In the genomic region with DNA sequence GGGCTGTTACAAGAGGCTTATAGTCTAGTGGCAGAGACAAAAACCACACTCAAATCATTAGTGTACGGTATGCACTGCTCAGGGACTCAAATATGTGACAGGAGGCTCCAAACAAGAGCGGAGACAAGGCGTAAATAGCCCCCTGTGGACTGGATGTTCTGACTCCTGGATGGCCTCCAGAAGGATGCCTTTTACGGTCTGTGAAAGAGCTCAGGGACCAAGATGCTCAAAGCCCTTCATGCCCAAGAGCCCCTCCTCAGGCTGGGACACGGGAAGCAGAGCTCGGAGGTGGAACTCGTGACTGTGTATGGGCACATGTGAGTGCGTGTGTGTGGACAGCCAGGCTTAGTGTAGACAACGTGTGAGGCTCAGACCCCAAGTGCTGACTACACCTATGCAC, we compare ENCODE assay signal across 9 cellular contexts. TPM values are rescaled to one million over a fixed set of nuclear protein-coding genes. Genes with fewer than 3 reads are reported as not detected.
DNase-seq lines count a peak whose midpoint lies in the region; ATAC-seq and TF ChIP-seq lines count a peak whose summit lies in the region.
"Had no signal": no experiment of that assay in that cellular context is flagged by ENCODE, and none has a peak within 500 bp of the region (broad histone marks: within the 10 kb centered on the region; RNA-seq: fewer than 3 reads in every experiment).

No MANE protein-coding gene starts in this region.

- TF ChIP-seq POLR2A in transverse colon (IDR thresholded peaks at IDR 0.05), result no peak

- peaks cover 6 to 17% of the 10 kb centered on the region in 2 donors for H3K36me3 ChIP-seq in ascending aorta
- peaks cover 0 to 20% of the 10 kb centered on the region in 2 donors for H3K36me3 ChIP-seq in lung (ENCODE audit: control insufficient read depth in 2 of 2, insufficient read depth in 2 of 2, low read length in 2 of 2)
- no peaks in the 10 kb centered on the region for H3K36me3 ChIP-seq in transverse colon

- DNase-seq in activated T-cell treated with anti-CD3 and anti-CD28 coated beads, Interleukin-2, amount 50 U/mL, for 72 hours, result no peak
- DNase-seq in activated T-cell treated with anti-CD3 and anti-CD28 coated beads, Interleukin-2, amount 50 U/mL, for 1 hour, result no peak
- DNase-seq in ascending aorta (ENCODE audit: low spot score in 2 of 2) (no peak), lung (ENCODE audit: low spot score) (no peak), transverse colon (no peak), NCI-H146 treated with DMSO at 0.1 percent for 48 hours (lab: John Stamatoyannopoulos, UW; ENCODE audit: unreplicated experiment) (no peak), SKM-1 (lab: John Stamatoyannopoulos, UW; ENCODE audit: unreplicated experiment) (no peak)
- DNase-seq: NCI-H1436 had no signal

- no peak for TF ChIP-seq CTCF in ascending aorta (IDR thresholded peaks at IDR 0.05)
- TF ChIP-seq CTCF in lung (IDR thresholded peaks at IDR 0.05; ENCODE audit: control extremely low read depth, extremely low read depth), result no peak
- no peak for TF ChIP-seq CTCF in transverse colon (IDR thresholded peaks at IDR 0.05)

- no peaks in the 10 kb centered on the region for H3K36me3 Mint-ChIP-seq in activated T-cell treated with anti-CD3 and anti-CD28 coated beads, Interleukin-2, amount 50 U/mL, for 72 hours (ENCODE audit: insufficient read depth in 2 of 2)

- H3K4me3 ChIP-seq in ascending aorta (no peak overlapping the region), lung (no peak overlapping the region), transverse colon (no peak overlapping the region)

- no peak for TF ChIP-seq EP300 in transverse colon (IDR thresholded peaks at IDR 0.05; ENCODE audit: low read depth)

- intact Hi-C loops in ascending aorta (cut with DNase I) (no loop called here), transverse colon (cut with DNase I; ENCODE audit: low total_unique reads) (no loop called here)

- WGBS in lung, 2 donors, result 28 to 48% methylated on average over 9 of the region's 9 CpGs
- WGBS in transverse colon (ENCODE audit: low coverage in 1 of 2), 2 donors, result 59 to 70% methylated on average over 5 to 9 of the region's 9 CpGs

- peaks cover 0 to 36% of the 10 kb centered on the region in 2 donors for H3K4me1 ChIP-seq in ascending aorta
- H3K4me1 ChIP-seq in lung (ENCODE audit: control insufficient read depth in 2 of 2, insufficient read depth in 2 of 2, low read length in 2 of 2), result peaks cover 3 to 43% of the 10 kb centered on the region in 2 donors
- H3K4me1 ChIP-seq in transverse colon, result peaks cover 13 to 56% (median 24%) of the 10 kb centered on the region in 4 donors

- no peaks in the 10 kb centered on the region for H3K27me3 Mint-ChIP-seq in activated T-cell treated with anti-CD3 and anti-CD28 coated beads, Interleukin-2, amount 50 U/mL, for 72 hours (ENCODE audit: low read depth)

- H3K27me3 ChIP-seq in ascending aorta (no peaks in the 10 kb centered on the region), lung (ENCODE audit: control insufficient read depth, insufficient read depth) (no peaks in the 10 kb centered on the region), transverse colon (no peaks in the 10 kb centered on the region)

- no peak for ATAC-seq in activated T-cell treated with anti-CD3 and anti-CD28 coated beads, Interleukin-2, amount 50 U/mL, for 72 hours (replicated peaks in 1 of 2)
- no peak for ATAC-seq in lung (ENCODE audit: insufficient read depth, low FRiP score)
- no peak for ATAC-seq in HG02981 (IDR thresholded peaks at IDR 0.05; ENCODE audit: unreplicated experiment)

- H3K9me3 ChIP-seq in ascending aorta (no peaks in the 10 kb centered on the region), lung (ENCODE audit: control insufficient read depth in 2 of 2, insufficient read depth in 1 of 2, low read length in 1 of 2) (no peaks in the 10 kb centered on the region), transverse colon (no peaks in the 10 kb centered on the region)

- H3K27ac ChIP-seq in ascending aorta (peak overlapping the region; percentile 80 to 94), lung (ENCODE audit: low read depth in 1 of 2, low read length in 1 of 2) (peak overlapping the region; percentile 51 to 90), transverse colon (peak overlapping the region; percentile 91 to 97 (median 94))

- peak overlapping the region; percentile 43 for H3K27ac Mint-ChIP-seq in activated T-cell treated with anti-CD3 and anti-CD28 coated beads, Interleukin-2, amount 50 U/mL, for 72 hours

- peaks cover 45% of the 10 kb centered on the region for H3K4me1 Mint-ChIP-seq in activated T-cell treated with anti-CD3 and anti-CD28 coated beads, Interleukin-2, amount 50 U/mL, for 72 hours (ENCODE audit: low read depth)

- H3K4me3 Mint-ChIP-seq in activated T-cell treated with anti-CD3 and anti-CD28 coated beads, Interleukin-2, amount 50 U/mL, for 72 hours, result no peak overlapping the region

- in situ Hi-C loops in transverse colon (cut with MboI; ENCODE audit: low pct_ligation_motif_present in 1 of 4, low pct_unique_long_range_greater_than_20kb in 1 of 4, low sequenced_read_pairs in 3 of 4), result loop anchor here in 2 of 4 donors (10.0 to 25.0 kb wide), 2 partner anchors 228 to 231 kb away; no protein-coding TSS in a partner anchor

- H3K9me3 Mint-ChIP-seq in activated T-cell treated with anti-CD3 and anti-CD28 coated beads, Interleukin-2, amount 50 U/mL, for 72 hours, result no peaks in the 10 kb centered on the region

RNA-seq across cellular contexts. Expression of a gene that starts 9.7 kb away (rescaled TPM):
- total RNA-seq in activated T-cell treated with anti-CD3 and anti-CD28 coated beads, Interleukin-2, amount 50 U/mL, for 72 hours, result 10 to 100 TPM; 13.0 to 21.8 TPM
- total RNA-seq in ascending aorta (76.0 TPM), lung (10 to 100 TPM; 32.2 to 62.4 TPM), transverse colon (10 to 100 TPM; 11.2 to 18.7 (median 14.9) TPM)
- polyA plus RNA-seq in lung, result 10 to 100 TPM; 25.8 to 32.9 TPM

RNA-seq across cellular contexts. Expression of a gene that starts 39.6 kb away (rescaled TPM):
- total RNA-seq in activated T-cell treated with anti-CD3 and anti-CD28 coated beads, Interleukin-2, amount 50 U/mL, for 72 hours, result 10 to 100 TPM; 29.6 to 33.2 TPM
- total RNA-seq in ascending aorta, result 26.4 TPM
- 10 to 100 TPM; 30.5 to 34.2 TPM for total RNA-seq in lung
- polyA plus RNA-seq in lung, result 10 to 100 TPM; 11.9 to 15.5 TPM
- total RNA-seq in transverse colon, result 10 to 100 TPM; 44.9 to 94.6 (median 65.4) TPM
